In the genomic region with DNA sequence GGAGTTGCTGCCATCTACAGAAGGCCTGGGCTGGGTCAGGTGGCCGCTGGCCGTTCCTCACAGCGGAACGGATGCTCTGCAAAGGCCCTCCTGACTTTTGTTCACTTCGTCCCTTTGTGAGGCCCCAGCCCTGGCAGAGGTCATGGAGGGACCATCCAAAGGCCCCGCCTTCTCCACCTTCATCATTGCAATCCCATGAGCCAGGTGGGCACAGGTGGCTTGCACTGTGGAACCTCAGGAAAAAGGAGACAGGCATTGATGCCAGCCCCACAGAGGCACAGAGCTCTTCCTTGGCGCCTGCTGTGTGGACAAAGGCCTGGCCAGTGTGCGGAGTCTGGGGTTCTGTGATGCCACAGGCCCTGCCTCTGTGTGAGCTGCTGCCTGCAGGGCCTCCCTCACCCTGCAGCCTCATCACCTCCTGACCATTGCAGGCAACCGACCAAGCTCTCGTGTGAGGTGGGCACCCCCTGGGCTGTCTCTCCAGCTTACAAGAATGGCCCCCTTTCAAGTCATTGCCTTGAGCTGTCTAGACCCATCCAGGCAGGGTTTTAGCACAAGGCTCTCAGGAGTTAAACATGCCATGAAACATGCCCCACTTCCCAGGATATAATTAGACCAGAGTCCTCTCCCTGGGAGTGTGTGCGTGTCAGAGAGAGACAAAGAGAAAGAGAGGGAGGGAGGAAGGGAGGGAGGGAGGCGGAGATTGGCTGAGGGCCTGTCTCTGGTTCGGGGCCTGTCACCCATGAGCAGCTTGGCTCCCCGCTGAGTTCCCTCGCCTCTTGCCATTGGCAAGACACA, we compare ENCODE assay signal across 8 cellular contexts. TPM values are rescaled to one million over a fixed set of nuclear protein-coding genes. Genes with fewer than 3 reads are reported as not detected.
DNase-seq lines count a peak whose midpoint lies in the region; ATAC-seq and TF ChIP-seq lines count a peak whose summit lies in the region.

No MANE protein-coding gene starts in this region.

- intact Hi-C loops in left ventricle myocardium superior (cut with micrococcal nuclease) = no loop called here

- H3K36me3 Mint-ChIP-seq in effector memory CD8-positive, alpha-beta T cell (ENCODE audit: insufficient read depth) = peaks cover 3% of the 10 kb centered on the region

- no peaks in the 10 kb centered on the region for H3K9me3 Mint-ChIP-seq in effector memory CD8-positive, alpha-beta T cell

- no peak overlapping the region for H3K4me3 ChIP-seq in retinal pigment epithelial cell (ENCODE audit: low read length)

- DNase-seq in A172 (ENCODE audit: low spot score) (peak; percentile 78), NCI-H1092 (lab: John Stamatoyannopoulos, UW) (peak; percentile 84), amniotic stem cell (lab: John Stamatoyannopoulos, UW) (peak; percentile 43), left ventricle myocardium superior (peak; percentile 89), retinal pigment epithelial cell (ENCODE audit: low read depth) (peak; percentile 58), NOMO-1 (lab: John Stamatoyannopoulos, UW; ENCODE audit: unreplicated experiment in 2 of 2) (no peak)
- no peak for DNase-seq in effector memory CD8-positive, alpha-beta T cell

- no peak overlapping the region for H3K4me3 Mint-ChIP-seq in effector memory CD8-positive, alpha-beta T cell

- no peak overlapping the region for H3K27ac Mint-ChIP-seq in effector memory CD8-positive, alpha-beta T cell

- H3K4me1 Mint-ChIP-seq in effector memory CD8-positive, alpha-beta T cell (ENCODE audit: low read depth in 2 of 2) = no peaks in the 10 kb centered on the region

- TF ChIP-seq CTCF in retinal pigment epithelial cell (conservative IDR thresholded peaks at IDR 0.05; ENCODE audit: low read depth, low read length) = no peak

- H3K27me3 Mint-ChIP-seq in effector memory CD8-positive, alpha-beta T cell = no peaks in the 10 kb centered on the region

- ATAC-seq in left ventricle myocardium superior (peak; percentile 97), HG02588 (IDR thresholded peaks at IDR 0.05; ENCODE audit: unreplicated experiment) (no peak)
- ATAC-seq in effector memory CD8-positive, alpha-beta T cell (replicated peaks) = no peak

RNA-seq across cellular contexts. Expression of a gene that starts 19.3 kb away (rescaled TPM):
- total RNA-seq in A172 (2014; rRNA removed; shearing (Covaris generic)) = 41.3 and 58.1 TPM in 2 replicates
- total RNA-seq in left ventricle myocardium superior = 96.4 TPM

Comparison
In these comparisons a context has a peak if more than half of its experiments do, and no peak if none do; other contexts are left out.
1. DNase-seq: peak in A172 (single experiment), NCI-H1092 (single experiment), amniotic stem cell (single experiment), left ventricle myocardium superior (single experiment) and retinal pigment epithelial cell (single experiment); none in effector memory CD8-positive, alpha-beta T cell (0 of 3) and NOMO-1 (0 of 2).